In the genomic region with DNA sequence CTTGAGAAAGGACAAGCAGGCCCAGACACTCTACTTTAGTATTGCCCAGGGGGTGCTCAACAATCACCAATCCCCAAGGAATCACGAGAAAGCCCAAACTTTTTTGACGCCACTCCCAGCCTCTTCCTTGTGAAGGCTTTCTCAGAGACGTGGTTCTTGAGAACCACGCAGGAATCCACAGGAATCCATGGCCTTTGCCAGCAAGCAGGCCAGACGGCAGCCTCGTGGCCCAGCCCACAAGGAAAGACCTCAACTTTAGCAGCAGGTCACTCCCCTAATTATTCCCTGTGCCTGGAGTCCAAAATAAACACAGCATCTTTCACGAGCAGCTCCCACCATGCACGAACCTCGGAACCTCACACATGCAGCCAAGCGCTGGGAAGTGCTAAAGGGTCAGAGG, we compare ENCODE assay signal across 18 cellular contexts.
A peak's percentile ranks its signal among the peaks of the same experiment; 100 is the strongest.
DNase-seq lines count a peak whose midpoint lies in the region; ATAC-seq, FAIRE-seq and TF ChIP-seq lines count a peak whose summit lies in the region.
"Had no signal": no experiment of that assay in that cellular context is flagged by ENCODE, and none has a peak within 500 bp of the region (broad histone marks: within the 10 kb centered on the region; RNA-seq: fewer than 3 reads in every experiment).

No MANE protein-coding gene starts in this region.

- intact Hi-C loops in HepG2 (cut with micrococcal nuclease; ENCODE audit: unreplicated experiment) (no loop called here), sciatic nerve (cut with DNase I) (no loop called here)

- TF ChIP-seq EP300 in HepG2 (IDR thresholded peaks at IDR 0.05; ENCODE audit: low read depth in 2 of 2, low read length in 2 of 2) (no peak), HepG2 (CRISPR knock-in tag; IDR thresholded peaks at IDR 0.05; ENCODE audit: borderline replicate concordance) (no peak)

- H2AFZ ChIP-seq in DND-41 (ENCODE audit: low read depth, low read length) (peak overlapping the region; percentile 10; the same call in 1 of the 2 replicates), HepG2 (ENCODE audit: low read length) (no peak overlapping the region)
- H2AFZ ChIP-seq: PC-9 had no signal

- H3K9me3 ChIP-seq in DND-41 (ENCODE audit: insufficient read depth, low read length, severe bottlenecking), result peaks cover 8% of the 10 kb centered on the region
- H3K9me3 ChIP-seq in HepG2 (ENCODE audit: low read length), result no peaks in the 10 kb centered on the region

- H3K79me2 ChIP-seq in DND-41 (ENCODE audit: insufficient read depth, low read length) (no peaks in the 10 kb centered on the region), HepG2 (ENCODE audit: insufficient read depth, low read length) (no peaks in the 10 kb centered on the region)

- H3K27ac ChIP-seq in DND-41 (ENCODE audit: low read length) (peak overlapping the region; percentile 80), HepG2 (ENCODE audit: extremely low read length, insufficient read depth, low read length) (no peak overlapping the region)
- H3K27ac ChIP-seq: PC-9 had no signal

- POLR2A ChIA-PET in HepG2 (lab: Yijun Ruan, JAX), result no interaction called here

- in situ Hi-C loops in HepG2 (cut with HindIII; ENCODE audit: extremely low pct_ligation_motif_present, low pct_unique_long_range_greater_than_20kb), result no loop called here

- H4K20me1 ChIP-seq in DND-41 (ENCODE audit: insufficient read depth, low read length) (no peaks in the 10 kb centered on the region), HepG2 (ENCODE audit: insufficient read depth, low read length) (no peaks in the 10 kb centered on the region)

- no peak for ATAC-seq in DND-41 (ENCODE audit: insufficient read depth, low read depth)
- ATAC-seq in HepG2, result peak; percentile 44; the same call in 2 of the 3 replicates
- ATAC-seq in sciatic nerve, result peak; percentile 63
- ATAC-seq: CD8-positive, alpha-beta T cell; Right ventricle myocardium inferior had no signal

- 0 out of 2 replicates have a peak, but pooled peaks cover 3% of the 10 kb centered on the region for H3K36me3 ChIP-seq in DND-41 (ENCODE audit: insufficient read depth, low read length)
- no peaks in the 10 kb centered on the region for H3K36me3 ChIP-seq in HepG2 (replicated peaks in 1 of 2; ENCODE audit: control insufficient read depth in 1 of 2, insufficient read depth in 2 of 2, low read length in 2 of 2)

- WGBS in HepG2 (ENCODE audit: low lambda C conversion rate), result 0% methylated on average over 3 of the region's 10 CpGs

- TF ChIP-seq POLR2A in HepG2 (IDR thresholded peaks at IDR 0.05; ENCODE audit: insufficient read depth in 1 of 2, low read depth in 2 of 2, low read length in 2 of 2), result no peak

- H3K4me2 ChIP-seq in DND-41 (ENCODE audit: insufficient read depth, low read length) (no peak overlapping the region), HepG2 (ENCODE audit: low read depth, low read length) (no peak overlapping the region)
- H3K4me2 ChIP-seq: PC-9 had no signal

- H3K9ac ChIP-seq in DND-41 (ENCODE audit: low read depth, low read length) (no peak overlapping the region), HepG2 (ENCODE audit: insufficient read depth, low read depth, low read length) (no peak overlapping the region)

- BruUV-seq in HepG2 (replicated peaks; lab: Mats Ljungman, UMichigan), result no TSS peak

- H3K4me3 ChIP-seq in DND-41 (ENCODE audit: low read depth in 1 of 2, low read length in 2 of 2), result no peak overlapping the region
- no peak overlapping the region for H3K4me3 ChIP-seq in HepG2 (replicated peaks in 1 of 3; ENCODE audit: insufficient read depth in 1 of 3, low read depth in 2 of 3, low read length in 3 of 3)
- H3K4me3 ChIP-seq: PC-9 had no signal

- FAIRE-seq in HepG2 (lab: Jason Lieb, UNC), result no peak

- no peak for TF ChIP-seq RAD21 in HepG2 (CRISPR knock-in tag; IDR thresholded peaks at IDR 0.05)

- no peak for TF ChIP-seq CTCF in DND-41 (IDR thresholded peaks at IDR 0.05; ENCODE audit: borderline replicate concordance, extremely low read depth, low read length, poor library complexity, severe bottlenecking)
- TF ChIP-seq CTCF in HepG2 (CRISPR knock-in tag; IDR thresholded peaks at IDR 0.05), result no peak

- H3K27me3 ChIP-seq in DND-41 (ENCODE audit: insufficient read depth, low read length, poor library complexity), result no peaks in the 10 kb centered on the region
- H3K27me3 ChIP-seq in HepG2 (ENCODE audit: control insufficient read depth in 1 of 2, insufficient read depth in 2 of 2, low read length in 2 of 2), result peaks cover 0 to 3% of the 10 kb centered on the region in 2 experiments; a peak in 1 of 5 replicates

- H3K4me1 ChIP-seq in DND-41 (ENCODE audit: insufficient read depth, low read length) (peaks cover 39% of the 10 kb centered on the region), HepG2 (ENCODE audit: insufficient read depth, low read length) (peaks cover 9% of the 10 kb centered on the region; the same call in 1 of the 2 replicates)

- no peak for DNase-seq in DND-41
- peak; percentile 68 for DNase-seq in astrocyte of the hippocampus (ENCODE audit: low read depth, low spot score)
- DNase-seq in HepG2 (ENCODE audit: low spot score), result no peak
- no peak for DNase-seq in sciatic nerve (ENCODE audit: low spot score)
- DNase-seq in SK-N-DZ (ENCODE audit: low spot score), result no peak
- no peak for DNase-seq in activated CD4-positive, alpha-beta T cell treated with anti-CD3 and anti-CD28 coated beads for 48 hours
- DNase-seq in NK-92 (lab: John Stamatoyannopoulos, UW; ENCODE audit: unreplicated experiment), result no peak
- DNase-seq in NCI-H2107 (lab: John Stamatoyannopoulos, UW), result no peak
- DNase-seq: 8988T; CD8-positive, alpha-beta T cell; DMS79; H9; NCI-H1417 treated with DMSO at 0.1 percent for 48 hours; NCI-H2029; NCI-H2171 treated with DMSO at 0.1 percent for 48 hours; NCI-H774 had no signal

- CTCF ChIA-PET in HepG2 (lab: Yijun Ruan, JAX; ENCODE audit: low intra/inter-chr PET ratio, low total read pairs), result no interaction called here

TF ChIP-seq in HepG2, 621 proteins besides CTCF, POLR2A, EP300 and RAD21:
- no peak for TF ChIP-seq IKZF1 (IDR thresholded peaks at IDR 0.05)
- no peak for TF ChIP-seq ZNF138 (CRISPR knock-in tag; IDR thresholded peaks at IDR 0.05; ENCODE audit: low read depth)
- TF ChIP-seq, protein P1, sequence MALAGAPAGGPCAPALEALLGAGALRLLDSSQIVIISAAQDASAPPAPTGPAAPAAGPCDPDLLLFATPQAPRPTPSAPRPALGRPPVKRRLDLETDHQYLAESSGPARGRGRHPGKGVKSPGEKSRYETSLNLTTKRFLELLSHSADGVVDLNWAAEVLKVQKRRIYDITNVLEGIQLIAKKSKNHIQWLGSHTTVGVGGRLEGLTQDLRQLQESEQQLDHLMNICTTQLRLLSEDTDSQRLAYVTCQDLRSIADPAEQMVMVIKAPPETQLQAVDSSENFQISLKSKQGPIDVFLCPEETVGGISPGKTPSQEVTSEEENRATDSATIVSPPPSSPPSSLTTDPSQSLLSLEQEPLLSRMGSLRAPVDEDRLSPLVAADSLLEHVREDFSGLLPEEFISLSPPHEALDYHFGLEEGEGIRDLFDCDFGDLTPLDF (CRISPR knock-in tag; IDR thresholded peaks at IDR 0.05), result no peak
- TF ChIP-seq, protein P2, sequence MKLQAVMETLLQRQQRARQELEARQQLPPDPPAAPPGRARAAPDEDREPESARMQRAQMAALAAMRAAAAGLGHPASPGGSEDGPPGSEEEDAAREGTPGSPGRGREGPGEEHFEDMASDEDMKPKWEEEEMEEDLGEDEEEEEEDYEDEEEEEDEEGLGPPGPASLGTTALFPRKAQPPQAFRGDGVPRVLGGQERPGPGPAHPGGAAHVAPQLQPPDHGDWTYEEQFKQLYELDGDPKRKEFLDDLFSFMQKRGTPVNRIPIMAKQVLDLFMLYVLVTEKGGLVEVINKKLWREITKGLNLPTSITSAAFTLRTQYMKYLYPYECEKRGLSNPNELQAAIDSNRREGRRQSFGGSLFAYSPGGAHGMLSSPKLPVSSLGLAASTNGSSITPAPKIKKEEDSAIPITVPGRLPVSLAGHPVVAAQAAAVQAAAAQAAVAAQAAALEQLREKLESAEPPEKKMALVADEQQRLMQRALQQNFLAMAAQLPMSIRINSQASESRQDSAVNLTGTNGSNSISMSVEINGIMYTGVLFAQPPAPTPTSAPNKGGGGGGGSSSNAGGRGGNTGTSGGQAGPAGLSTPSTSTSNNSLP (IDR thresholded peaks at IDR 0.05; ENCODE audit: low read depth, low read length), result no peak
- TF ChIP-seq, protein P3, sequence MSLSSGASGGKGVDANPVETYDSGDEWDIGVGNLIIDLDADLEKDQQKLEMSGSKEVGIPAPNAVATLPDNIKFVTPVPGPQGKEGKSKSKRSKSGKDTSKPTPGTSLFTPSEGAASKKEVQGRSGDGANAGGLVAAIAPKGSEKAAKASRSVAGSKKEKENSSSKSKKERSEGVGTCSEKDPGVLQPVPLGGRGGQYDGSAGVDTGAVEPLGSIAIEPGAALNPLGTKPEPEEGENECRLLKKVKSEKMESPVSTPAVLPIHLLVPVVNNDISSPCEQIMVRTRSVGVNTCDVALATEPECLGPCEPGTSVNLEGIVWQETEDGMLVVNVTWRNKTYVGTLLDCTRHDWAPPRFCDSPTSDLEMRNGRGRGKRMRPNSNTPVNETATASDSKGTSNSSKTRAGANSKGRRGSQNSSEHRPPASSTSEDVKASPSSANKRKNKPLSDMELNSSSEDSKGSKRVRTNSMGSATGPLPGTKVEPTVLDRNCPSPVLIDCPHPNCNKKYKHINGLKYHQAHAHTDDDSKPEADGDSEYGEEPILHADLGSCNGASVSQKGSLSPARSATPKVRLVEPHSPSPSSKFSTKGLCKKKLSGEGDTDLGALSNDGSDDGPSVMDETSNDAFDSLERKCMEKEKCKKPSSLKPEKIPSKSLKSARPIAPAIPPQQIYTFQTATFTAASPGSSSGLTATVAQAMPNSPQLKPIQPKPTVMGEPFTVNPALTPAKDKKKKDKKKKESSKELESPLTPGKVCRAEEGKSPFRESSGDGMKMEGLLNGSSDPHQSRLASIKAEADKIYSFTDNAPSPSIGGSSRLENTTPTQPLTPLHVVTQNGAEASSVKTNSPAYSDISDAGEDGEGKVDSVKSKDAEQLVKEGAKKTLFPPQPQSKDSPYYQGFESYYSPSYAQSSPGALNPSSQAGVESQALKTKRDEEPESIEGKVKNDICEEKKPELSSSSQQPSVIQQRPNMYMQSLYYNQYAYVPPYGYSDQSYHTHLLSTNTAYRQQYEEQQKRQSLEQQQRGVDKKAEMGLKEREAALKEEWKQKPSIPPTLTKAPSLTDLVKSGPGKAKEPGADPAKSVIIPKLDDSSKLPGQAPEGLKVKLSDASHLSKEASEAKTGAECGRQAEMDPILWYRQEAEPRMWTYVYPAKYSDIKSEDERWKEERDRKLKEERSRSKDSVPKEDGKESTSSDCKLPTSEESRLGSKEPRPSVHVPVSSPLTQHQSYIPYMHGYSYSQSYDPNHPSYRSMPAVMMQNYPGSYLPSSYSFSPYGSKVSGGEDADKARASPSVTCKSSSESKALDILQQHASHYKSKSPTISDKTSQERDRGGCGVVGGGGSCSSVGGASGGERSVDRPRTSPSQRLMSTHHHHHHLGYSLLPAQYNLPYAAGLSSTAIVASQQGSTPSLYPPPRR (CRISPR knock-in tag; IDR thresholded peaks at IDR 0.05; ENCODE audit: borderline replicate concordance), result no peak
